Comparison of ENCODE assay signal across 12 cellular contexts in genomic region chr4:76435689-76436176, GRCh38. TPM values are rescaled to one million over a fixed set of nuclear protein-coding genes. Genes with fewer than 3 reads are reported as not detected.
DNase-seq lines count a peak whose midpoint lies in the region; ATAC-seq and TF ChIP-seq lines count a peak whose summit lies in the region.
"Had no signal": no experiment of that assay in that cellular context is flagged by ENCODE, and none has a peak within 500 bp of the region (broad histone marks: within the 10 kb centered on the region; RNA-seq: fewer than 3 reads in every experiment).

No MANE protein-coding gene starts in this region.

- H3K9me3 ChIP-seq in NT2/D1 (ENCODE audit: insufficient read depth, low read length) (peaks cover 4% of the 10 kb centered on the region; the same call in 1 of the 2 replicates), muscle layer of duodenum (ENCODE audit: control insufficient read depth in 1 of 2, low read length in 2 of 2) (no peaks in the 10 kb centered on the region), uterus (no peaks in the 10 kb centered on the region)
- H3K9me3 ChIP-seq: spleen had no signal

- no peaks in the 10 kb centered on the region for H3K27me3 ChIP-seq in NT2/D1 (ENCODE audit: insufficient read depth, insufficient read length)
- no peaks in the 10 kb centered on the region for H3K27me3 ChIP-seq in muscle layer of duodenum (ENCODE audit: low read depth, low read length)
- H3K27me3 ChIP-seq in uterus = no peaks in the 10 kb centered on the region

- no peak for TF ChIP-seq POLR2A in uterus (IDR thresholded peaks at IDR 0.05)

- no peaks in the 10 kb centered on the region for H3K4me1 ChIP-seq in NT2/D1 (ENCODE audit: insufficient read depth, insufficient read length)
- H3K4me1 ChIP-seq in muscle layer of duodenum (ENCODE audit: control insufficient read depth in 1 of 2, insufficient read depth in 2 of 2, low read length in 2 of 2) = no peaks in the 10 kb centered on the region
- no peaks in the 10 kb centered on the region for H3K4me1 ChIP-seq in uterus

- peaks cover 10% of the 10 kb centered on the region for H3K36me3 ChIP-seq in NT2/D1 (ENCODE audit: insufficient read depth, insufficient read length, low read length)
- no peaks in the 10 kb centered on the region for H3K36me3 ChIP-seq in muscle layer of duodenum (ENCODE audit: control insufficient read depth in 1 of 2, insufficient read depth in 2 of 2, low read length in 2 of 2)
- H3K36me3 ChIP-seq in uterus = no peaks in the 10 kb centered on the region
- H3K36me3 ChIP-seq: spleen had no signal

- no peak for DNase-seq in NT2/D1 (ENCODE audit: low read depth, low spot score)
- DNase-seq in fibroblast of peridontal ligament (ENCODE audit: extremely low read depth) = peak; percentile 27
- DNase-seq in uterus = no peak
- DNase-seq: NCI-H1694, spleen had no signal

- intact Hi-C loops in uterus (cut with DNase I; ENCODE audit: low total_unique reads) = no loop called here

- H3K27ac ChIP-seq in muscle layer of duodenum (ENCODE audit: low read length) (no peak overlapping the region), uterus (no peak overlapping the region)
- H3K27ac ChIP-seq: spleen had no signal

- TF ChIP-seq CTCF in uterus (IDR thresholded peaks at IDR 0.05) = no peak

- H3K9ac ChIP-seq in NT2/D1 (ENCODE audit: insufficient read length, low read depth) = peak overlapping the region; percentile 65

- H3K4me3 ChIP-seq in NT2/D1 (ENCODE audit: insufficient read length, low read depth) = peak overlapping the region; percentile 26
- peak overlapping the region; percentile 18 to 28 for H3K4me3 ChIP-seq in muscle layer of duodenum (ENCODE audit: low read depth in 1 of 2, low read length in 2 of 2)
- H3K4me3 ChIP-seq in uterus = peak overlapping the region; percentile 5 to 26

- ATAC-seq in GM18907 (IDR thresholded peaks at IDR 0.05; ENCODE audit: unreplicated experiment) (no peak), GM18858 (IDR thresholded peaks at IDR 0.05; ENCODE audit: unreplicated experiment) (no peak), HG02981 (IDR thresholded peaks at IDR 0.05; ENCODE audit: unreplicated experiment) (no peak)
- ATAC-seq: left lobe of liver, Panc1 had no signal

RNA-seq across cellular contexts. Expression of gene SHROOM3, which starts 0.7 kb away (rescaled TPM):
- total RNA-seq in uterus = 10 to 100 TPM in 1 of 4 donors, 1 to 10 TPM in 3; 1.5 to 24.1 (median 3.4) TPM

RNA-seq across cellular contexts. Expression of gene CCDC158, which starts 14.8 kb away (rescaled TPM):
- 1 to 10 TPM in 1 of 4 donors, under 1 TPM in 2, not detected in 1; under 0.01 to 2.2 (median 0.34) TPM for total RNA-seq in uterus
- total RNA-seq: Daoy had no signal
